14 cellular contexts compared by ENCODE assay signal in genomic region chr9:20205821-20206220, GRCh38.
"Had no signal": no experiment of that assay in that cellular context is flagged by ENCODE, and none has a peak within 500 bp of the region (broad histone marks: within the 10 kb centered on the region; RNA-seq: fewer than 3 reads in every experiment).

No MANE protein-coding gene starts in this region.

- H3K4me1 ChIP-seq: psoas muscle, testis, upper lobe of right lung had no signal

- ATAC-seq: left ventricle myocardium superior, psoas muscle, sciatic nerve, upper lobe of right lung had no signal

- H3K27ac ChIP-seq: brain microvascular endothelial cell, psoas muscle, testis, upper lobe of right lung, WERI-Rb-1 had no signal

- H3K27me3 ChIP-seq: brain microvascular endothelial cell, testis, upper lobe of right lung had no signal

- DNase-seq: activated CD4-positive, alpha-beta T cell treated with anti-CD3 and anti-CD28 coated beads for 4 hours; activated naive CD4-positive, alpha-beta T cell treated with anti-CD3 and anti-CD28 coated beads, Interleukin-2, amount 50 U/mL, for 16 hours; activated T-cell treated with anti-CD3 and anti-CD28 coated beads for 4 hours; amygdala; brain microvascular endothelial cell; endodermal cell; left ventricle myocardium superior; psoas muscle; stimulated activated CD4-positive, alpha-beta T cell treated with anti-CD3 and anti-CD28 coated beads, Interleukin-2, amount 100 ng/mL, for 48 hours; T-helper 9 cell; testis; upper lobe of right lung; WERI-Rb-1 had no signal

- H3K4me3 ChIP-seq: psoas muscle, testis, upper lobe of right lung had no signal

- H3K9me3 ChIP-seq: psoas muscle, testis, upper lobe of right lung had no signal

- H3K36me3 ChIP-seq: brain microvascular endothelial cell, upper lobe of right lung, WERI-Rb-1 had no signal
